Comparison of ENCODE assay signal across 8 cellular contexts in genomic region chr2:105397959-105398521, GRCh38. TPM values are rescaled to one million over a fixed set of nuclear protein-coding genes. Genes with fewer than 3 reads are reported as not detected.
DNase-seq lines count a peak whose midpoint lies in the region; ATAC-seq and TF ChIP-seq lines count a peak whose summit lies in the region.

No MANE protein-coding gene starts in this region.

- H3K4me2 ChIP-seq in KMS-11 (peak overlapping the region; percentile 76; the same call in 1 of the 2 replicates), mesenchymal stem cell (ENCODE audit: low read length, poor library complexity, severe bottlenecking) (peak overlapping the region; percentile 43)

- H3K4me3 ChIP-seq in Caco-2 (ENCODE audit: low read depth, low read length): peak overlapping the region; percentile 84
- no peak overlapping the region for H3K4me3 ChIP-seq in KMS-11 (IDR thresholded peaks at IDR 0.05; ENCODE audit: insufficient read depth, low read depth, low read length)
- peak overlapping the region; percentile 94 to 99 for H3K4me3 ChIP-seq in cardiac fibroblast (replicated peaks in 1 of 2; ENCODE audit: low read depth in 2 of 2, low read length in 2 of 2)
- H3K4me3 ChIP-seq in mesenchymal stem cell (ENCODE audit: insufficient read depth in 1 of 2, low read depth in 1 of 2, low read length in 2 of 2): peak overlapping the region; percentile 88 to 98
- peak overlapping the region; percentile 58 to 93 for H3K4me3 ChIP-seq in aorta (ENCODE audit: low read length in 2 of 2)

- DNase-seq in Caco-2 (no peak), cardiac fibroblast (ENCODE audit: low read depth in 2 of 2) (peak; percentile 48 to 55), mesenchymal stem cell (no peak), aorta (no peak)
- no peak for DNase-seq in activated CD4-positive, CD25-positive, alpha-beta regulatory T cell (lab: John Stamatoyannopoulos, UW)

- H2BK15ac ChIP-seq in mesenchymal stem cell (ENCODE audit: low read depth, poor library complexity, severe bottlenecking): peak overlapping the region; percentile 94

- intact Hi-C loops in Caco-2 (cut with micrococcal nuclease; ENCODE audit: unreplicated experiment) (loop anchor here (2.0 to 5.0 kb wide), 3 partner anchors 19 to 59 kb away; no protein-coding TSS in a partner anchor), aorta (cut with DNase I) (no loop called here)

- peaks cover 23% of the 10 kb centered on the region for H3K36me3 Mint-ChIP-seq in Caco-2 (ENCODE audit: insufficient read depth, unreplicated experiment)

- peak; percentile 85 for ATAC-seq in aorta (ENCODE audit: low FRiP score)
- ATAC-seq in HG03097 (IDR thresholded peaks at IDR 0.05; ENCODE audit: low FRiP score, unreplicated experiment): no peak
- ATAC-seq in HG03442 (IDR thresholded peaks at IDR 0.05; ENCODE audit: unreplicated experiment): no peak

- H3K4me3 Mint-ChIP-seq in Caco-2 (ENCODE audit: unreplicated experiment): peak overlapping the region; percentile 97

- CTCF ChIA-PET in Caco-2 (lab: Charles Lee): interaction anchor here (0.8 to 1.1 kb wide), 5 partner anchors 9 to 121 kb away, joined by 3 to 5 read pairs (median 3); no protein-coding TSS in a partner anchor

- H3K9me3 Mint-ChIP-seq in Caco-2 (ENCODE audit: unreplicated experiment): no peaks in the 10 kb centered on the region

- H2BK120ac ChIP-seq in mesenchymal stem cell (ENCODE audit: low read depth, low read length): peak overlapping the region; percentile 100

- H2AK5ac ChIP-seq in mesenchymal stem cell (ENCODE audit: low read length, severe bottlenecking): peak overlapping the region; percentile 99

- H3K23ac ChIP-seq in mesenchymal stem cell (ENCODE audit: low read length in 2 of 2): peak overlapping the region; percentile 99 to 100

- H4K8ac ChIP-seq in mesenchymal stem cell (ENCODE audit: low read length): peak overlapping the region; percentile 99

- POLR2A ChIA-PET in Caco-2 (lab: Charles Lee): interaction anchor here (1.0 to 1.3 kb wide), 3 partner anchors 8 to 63 kb away, joined by 3 to 6 read pairs (median 5); no protein-coding TSS in a partner anchor

- no peaks in the 10 kb centered on the region for H3K9me3 ChIP-seq in Caco-2
- H3K9me3 ChIP-seq in mesenchymal stem cell (ENCODE audit: control insufficient read depth, low read length): no peaks in the 10 kb centered on the region
- H3K9me3 ChIP-seq in aorta (ENCODE audit: control insufficient read depth, low read length): no peaks in the 10 kb centered on the region

- H3K27ac ChIP-seq in KMS-11 (no peak overlapping the region), mesenchymal stem cell (ENCODE audit: low read length, poor library complexity, severe bottlenecking) (peak overlapping the region; percentile 100), aorta (ENCODE audit: low read depth in 1 of 2, low read length in 2 of 2) (no peak overlapping the region)

- TSS peak; percentile 40 for BruUV-seq in Caco-2 (replicated peaks; lab: Mats Ljungman, UMichigan)

- no peaks in the 10 kb centered on the region for H4K20me1 ChIP-seq in KMS-11 (ENCODE audit: insufficient read depth)

- H3K36me3 ChIP-seq in Caco-2 (ENCODE audit: control insufficient read depth, insufficient read depth, low read length) (no peaks in the 10 kb centered on the region), KMS-11 (ENCODE audit: insufficient read depth) (no peaks in the 10 kb centered on the region), mesenchymal stem cell (ENCODE audit: control insufficient read depth in 1 of 2, insufficient read depth in 2 of 2, low read depth in 1 of 2, low read length in 2 of 2) (peaks cover 18 to 31% of the 10 kb centered on the region in 2 experiments), aorta (ENCODE audit: control insufficient read depth in 1 of 2, insufficient read depth in 2 of 2, low read length in 1 of 2) (peaks cover 0 to 2% of the 10 kb centered on the region in 2 donors)

- peaks cover 12% of the 10 kb centered on the region for H3K79me1 ChIP-seq in mesenchymal stem cell (replicated peaks; ENCODE audit: low read length, poor library complexity, severe bottlenecking)

- H3K27me3 Mint-ChIP-seq in Caco-2 (ENCODE audit: insufficient read depth, unreplicated experiment): no peaks in the 10 kb centered on the region

- peak overlapping the region; percentile 89 to 100 for H3K14ac ChIP-seq in mesenchymal stem cell (ENCODE audit: low read length in 2 of 2)

- H3K27ac Mint-ChIP-seq in Caco-2 (ENCODE audit: unreplicated experiment): peak overlapping the region; percentile 90

- no peaks in the 10 kb centered on the region for H3K79me2 ChIP-seq in KMS-11 (ENCODE audit: insufficient read depth, low read depth)

- 0% methylated on average over 14 of the region's 19 CpGs for WGBS in mesenchymal stem cell
- WGBS in aorta, 2 donors: 2 to 3% methylated on average over 19 of the region's 19 CpGs

- peak overlapping the region; percentile 100 for H4K91ac ChIP-seq in mesenchymal stem cell (ENCODE audit: low read length)

- H3K9ac ChIP-seq in KMS-11: no peak overlapping the region
- peak overlapping the region; percentile 98 for H3K9ac ChIP-seq in mesenchymal stem cell (ENCODE audit: low read length)

- peak overlapping the region; percentile 98 to 100 for H3K4ac ChIP-seq in mesenchymal stem cell (ENCODE audit: low read depth in 1 of 2, low read length in 2 of 2)

- peak overlapping the region; percentile 100 for H2BK5ac ChIP-seq in mesenchymal stem cell (ENCODE audit: low read depth, low read length, poor library complexity, severe bottlenecking)

- peaks cover 46% of the 10 kb centered on the region for H3K4me1 Mint-ChIP-seq in Caco-2 (ENCODE audit: low read depth, unreplicated experiment)

- H2BK12ac ChIP-seq in mesenchymal stem cell (ENCODE audit: low read length in 2 of 2): peak overlapping the region; percentile 89 to 95

- H2AFZ ChIP-seq in KMS-11 (ENCODE audit: low read depth): peak overlapping the region; percentile 96; the same call in 1 of the 2 replicates
- no peak overlapping the region for H2AFZ ChIP-seq in mesenchymal stem cell (ENCODE audit: low read depth, low read length)

- H3K27me3 ChIP-seq in Caco-2 (replicated peaks; ENCODE audit: control insufficient read depth, insufficient read depth, low read length) (no peaks in the 10 kb centered on the region), KMS-11 (ENCODE audit: insufficient read depth, low read depth) (no peaks in the 10 kb centered on the region), mesenchymal stem cell (ENCODE audit: control insufficient read depth in 1 of 2, insufficient read depth in 1 of 2, low read length in 2 of 2) (no peaks in the 10 kb centered on the region), aorta (ENCODE audit: control insufficient read depth in 1 of 2, insufficient read depth in 2 of 2, low read length in 1 of 2) (no peaks in the 10 kb centered on the region)

- H3K18ac ChIP-seq in mesenchymal stem cell (ENCODE audit: low read depth in 1 of 2, low read length in 2 of 2): peak overlapping the region; percentile 100

- H3K4me1 ChIP-seq in Caco-2 (peaks cover 32% of the 10 kb centered on the region), KMS-11 (ENCODE audit: low read depth, poor library complexity, severe bottlenecking) (peaks cover 3% of the 10 kb centered on the region), mesenchymal stem cell (ENCODE audit: control insufficient read depth, insufficient read depth, low read depth, low read length) (peaks cover 22% of the 10 kb centered on the region), aorta (ENCODE audit: control insufficient read depth in 1 of 2, insufficient read depth in 2 of 2, low read length in 2 of 2) (peaks cover 0 to 6% of the 10 kb centered on the region in 2 donors)

- no peak for TF ChIP-seq CTCF in Caco-2 (IDR thresholded peaks at IDR 0.05; ENCODE audit: insufficient read depth in 1 of 2, low read depth in 1 of 2, low read length in 1 of 2, severe bottlenecking in 1 of 2, unreplicated experiment in 1 of 2)
- no peak for TF ChIP-seq CTCF in KMS-11 (conservative IDR thresholded peaks at IDR 0.05; ENCODE audit: low read depth, low read length)
- no peak for TF ChIP-seq CTCF in cardiac fibroblast (IDR thresholded peaks at IDR 0.05; ENCODE audit: low read depth, low read length)

RNA-seq across cellular contexts. Expression of gene FHL2, which starts 0.8 kb away (rescaled TPM):
- total RNA-seq in Caco-2 (2022) (40.5 and 45.4 TPM in 2 replicates), aorta (10 to 100 TPM; 60.4 to 70.8 TPM)
- 258 TPM for polyA plus RNA-seq in mesenchymal stem cell (2013, experiment 1 of 2)
- 261 TPM for polyA plus RNA-seq in mesenchymal stem cell (2013, experiment 2 of 2)
- 100 to 1,000 TPM in 1 of 2 donors, 10 to 100 TPM in 1; 64.7 to 129 TPM for polyA plus RNA-seq in aorta

Comparison
In these comparisons a context has a peak if more than half of its experiments do, and no peak if none do; other contexts are left out.
1. DNase-seq: peak in cardiac fibroblast (2 of 2); none in Caco-2 (0 of 2), mesenchymal stem cell (single experiment), aorta (0 of 2) and activated CD4-positive, CD25-positive, alpha-beta regulatory T cell (0 of 4).